7 cellular contexts compared by ENCODE assay signal in the genomic region with DNA sequence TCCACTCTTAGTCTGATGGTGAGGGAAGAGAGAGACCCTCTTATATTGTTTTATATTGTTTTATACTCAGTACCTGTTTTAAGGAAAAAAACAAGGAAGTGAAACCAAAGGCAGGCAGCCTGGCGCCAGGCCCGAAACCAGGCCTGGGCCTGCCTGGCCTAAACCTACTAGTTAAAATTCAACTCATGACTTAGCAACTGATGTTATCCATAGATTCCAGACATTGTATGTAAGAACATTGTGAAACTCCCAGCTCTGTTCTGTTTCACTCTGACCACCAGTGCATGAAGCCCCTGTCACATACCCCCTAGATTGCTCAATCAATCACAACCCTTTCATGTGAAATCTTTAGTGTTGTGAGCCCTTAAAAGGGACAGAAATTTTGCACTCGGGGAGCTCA.
DNase-seq lines count a peak whose midpoint lies in the region; ATAC-seq, FAIRE-seq and TF ChIP-seq lines count a peak whose summit lies in the region.
"Not testable (repeated sequence)": the region's sequence is repeated elsewhere in the genome, so short reads cannot be mapped to it uniquely, and the experiment has no call there.

No MANE protein-coding gene starts in this region.

- not testable (repeated sequence) for H3K9me3 ChIP-seq in MM.1S (replicated peaks; ENCODE audit: insufficient read depth, low read length); GM12878 (replicated peaks; ENCODE audit: control insufficient read depth, insufficient read depth, low read length)
- H3K9me3 ChIP-seq in OCI-LY3 (ENCODE audit: insufficient read depth, low read length) (peaks cover 28% of the 10 kb centered on the region), neuronal stem cell (replicated peaks in 1 of 2; ENCODE audit: control insufficient read depth in 2 of 2, insufficient read depth in 1 of 2, low read depth in 1 of 2, low read length in 2 of 2) (peaks cover 3 to 14% of the 10 kb centered on the region in 2 donors)

- TF ChIP-seq CTCF in MM.1S (IDR thresholded peaks at IDR 0.05; ENCODE audit: low read length); OCI-LY3 (IDR thresholded peaks at IDR 0.05; ENCODE audit: low read depth, low read length); GM12878 (IDR thresholded peaks at IDR 0.05 in 2 of 3, conservative IDR thresholded peaks at IDR 0.05 in 1 of 3; ENCODE audit: control insufficient read depth in 2 of 3, extremely low read depth in 1 of 3, insufficient read depth in 1 of 3, low read depth in 3 of 3, low read length in 3 of 3); fibroblast of villous mesenchyme (IDR thresholded peaks at IDR 0.05; ENCODE audit: insufficient read depth, low read depth, low read length): not testable (repeated sequence)

- not testable (repeated sequence) for H2BK120ac ChIP-seq in neuronal stem cell (ENCODE audit: low read depth, low read length)

- not testable (repeated sequence) for H3K9me2 ChIP-seq in MM.1S (replicated peaks; ENCODE audit: insufficient read depth, low read length)

- DNase-seq in ELF-1 (ENCODE audit: low read depth, low spot score) (peak; percentile 48), MM.1S (peak; percentile 33), fibroblast of villous mesenchyme (ENCODE audit: low read depth) (peak; percentile 54), kidney glomerular epithelial cell (lab: John Stamatoyannopoulos, UW) (peak; percentile 21)
- not testable (repeated sequence) for DNase-seq in GM12878 (ENCODE audit: low read depth, low spot score); neuronal stem cell (ENCODE audit: low spot score)

- not testable (repeated sequence) for H3K4me1 ChIP-seq in MM.1S (ENCODE audit: low read length); GM12878 (ENCODE audit: control insufficient read depth, insufficient read depth, low read length); neuronal stem cell (ENCODE audit: control insufficient read depth in 2 of 2, insufficient read depth in 1 of 2, low read depth in 1 of 2, low read length in 2 of 2)
- peaks cover 18% of the 10 kb centered on the region for H3K4me1 ChIP-seq in OCI-LY3 (ENCODE audit: low read length)

- not testable (repeated sequence) for H3K9ac ChIP-seq in MM.1S (ENCODE audit: low read length); OCI-LY3 (ENCODE audit: low read length); GM12878 (ENCODE audit: control insufficient read depth, insufficient read depth, low read length); neuronal stem cell (ENCODE audit: low read depth, low read length, poor library complexity)

- peak overlapping the region; percentile 5; the same call in 1 of the 2 replicates for H3K4me2 ChIP-seq in MM.1S (ENCODE audit: low read depth, low read length)
- not testable (repeated sequence) for H3K4me2 ChIP-seq in OCI-LY3 (ENCODE audit: low read length); GM12878 (ENCODE audit: control insufficient read depth, insufficient read depth); neuronal stem cell (ENCODE audit: insufficient read depth, low read length, poor library complexity, severe bottlenecking)

- H3K79me2 ChIP-seq in MM.1S (ENCODE audit: low read length); OCI-LY3 (ENCODE audit: low read length); GM12878 (ENCODE audit: control insufficient read depth, insufficient read depth, low read length): not testable (repeated sequence)

- H3K36me3 ChIP-seq in MM.1S (replicated peaks; ENCODE audit: insufficient read depth, low read length); GM12878 (ENCODE audit: control insufficient read depth in 2 of 2, insufficient read depth in 2 of 2, low read length in 1 of 2); neuronal stem cell (replicated peaks in 1 of 2; ENCODE audit: control insufficient read depth in 2 of 2, insufficient read depth in 2 of 2, low read length in 2 of 2): not testable (repeated sequence)
- peaks cover 35% of the 10 kb centered on the region for H3K36me3 ChIP-seq in OCI-LY3 (replicated peaks; ENCODE audit: low read depth, low read length)

- not testable (repeated sequence) for H4K20me1 ChIP-seq in MM.1S (ENCODE audit: insufficient read depth, low read length); OCI-LY3 (ENCODE audit: insufficient read depth, low read length); GM12878 (ENCODE audit: control insufficient read depth, insufficient read depth)

- not testable (repeated sequence) for H2BK15ac ChIP-seq in neuronal stem cell (ENCODE audit: low read length)

- ATAC-seq in GM12878, result peak; percentile 24

- not testable (repeated sequence) for FAIRE-seq in GM12878 (lab: Jason Lieb, UNC)

- H3K18ac ChIP-seq in neuronal stem cell (ENCODE audit: low read length), result not testable (repeated sequence)

- POLR2A ChIA-PET in GM12878 (lab: Charles Lee), result not testable (repeated sequence)

- SMC1A ChIA-PET in GM12878 (lab: Charles Lee; ENCODE audit: uncharacterized antibody, unreplicated experiment), result not testable (repeated sequence)

- BruUV-seq in GM12878 (replicated peaks; lab: Mats Ljungman, UMichigan), result not testable (repeated sequence)

- not testable (repeated sequence) for H3K14ac ChIP-seq in neuronal stem cell (ENCODE audit: low read length)

- in situ Hi-C loops in GM12878 (cut with MboI), result not testable (repeated sequence)

- H4K91ac ChIP-seq in neuronal stem cell (ENCODE audit: low read depth, low read length, poor library complexity), result not testable (repeated sequence)

- 18% methylated on average over 3 of the region's 3 CpGs for WGBS in GM12878 (ENCODE audit: insufficient coverage, insufficient replicate concordance, low lambda C conversion rate, missing lambda C conversion rate)
- WGBS in neuronal stem cell (ENCODE audit: extremely low coverage in 2 of 2, insufficient read length in 2 of 2, insufficient replicate concordance in 1 of 2), 2 donors, result no CpG with 5 or more reads among the region's 3 CpGs

- H3K27ac ChIP-seq in MM.1S (ENCODE audit: low read length); GM12878 (ENCODE audit: control insufficient read depth, insufficient read depth); neuronal stem cell (replicated peaks; ENCODE audit: low read length): not testable (repeated sequence)
- H3K27ac ChIP-seq in OCI-LY3 (ENCODE audit: low read length), result peak overlapping the region; percentile 6; the same call in 1 of the 2 replicates

- H3K27me3 ChIP-seq in MM.1S (replicated peaks; ENCODE audit: insufficient read depth, low read length); OCI-LY3 (ENCODE audit: low read depth, low read length); GM12878 (replicated peaks in 1 of 2; ENCODE audit: control insufficient read depth in 2 of 2, insufficient read depth in 2 of 2, low read length in 1 of 2); neuronal stem cell (ENCODE audit: control insufficient read depth in 3 of 3, insufficient read depth in 3 of 3, low read depth in 1 of 3, low read length in 3 of 3): not testable (repeated sequence)

- H3K4ac ChIP-seq in neuronal stem cell (ENCODE audit: low read length), result not testable (repeated sequence)

- not testable (repeated sequence) for H2BK5ac ChIP-seq in neuronal stem cell (ENCODE audit: low read length)

- TF ChIP-seq POLR2A in GM12878 (IDR thresholded peaks at IDR 0.05; ENCODE audit: low read depth, low read length), result not testable (repeated sequence)

- 0 out of 2 replicates have a peak overlapping the region, but pooled peaks have one; percentile 6 for H2AFZ ChIP-seq in MM.1S (ENCODE audit: low read length)
- not testable (repeated sequence) for H2AFZ ChIP-seq in OCI-LY3 (ENCODE audit: low read depth, low read length); GM12878 (ENCODE audit: control insufficient read depth, low read depth, low read length)
- H2AFZ ChIP-seq in neuronal stem cell (ENCODE audit: low read length), result peak overlapping the region; percentile 49

- H3K79me1 ChIP-seq in neuronal stem cell (ENCODE audit: low read depth, low read length), result not testable (repeated sequence)

- CTCF ChIA-PET in GM12878 (lab: Yijun Ruan, JAX), result interaction anchor here (0.9 kb wide), 1 partner anchor 10 kb away, joined by 3 read pairs; no protein-coding TSS in a partner anchor

- not testable (repeated sequence) for H2AK5ac ChIP-seq in neuronal stem cell (ENCODE audit: low read depth, low read length)

- H3F3A ChIP-seq in MM.1S (ENCODE audit: insufficient read depth, low read length), result not testable (repeated sequence)

- H3K23ac ChIP-seq in neuronal stem cell (ENCODE audit: low read depth, low read length, poor library complexity), result not testable (repeated sequence)

- not testable (repeated sequence) for H2BK12ac ChIP-seq in neuronal stem cell (ENCODE audit: low read length)

- not testable (repeated sequence) for TF ChIP-seq RAD21 in GM12878 (IDR thresholded peaks at IDR 0.05; ENCODE audit: insufficient read depth, low read depth, low read length)

- RAD21 ChIA-PET in GM12878 (lab: Charles Lee; ENCODE audit: unreplicated experiment), result not testable (repeated sequence)

- H3K4me3 ChIP-seq in MM.1S (ENCODE audit: low read length); OCI-LY3 (ENCODE audit: low read length); GM12878; fibroblast of villous mesenchyme (ENCODE audit: low read depth, low read length); neuronal stem cell (ENCODE audit: low read length in 2 of 2): not testable (repeated sequence)

- not testable (repeated sequence) for H4K8ac ChIP-seq in neuronal stem cell (ENCODE audit: low read depth, low read length)

- intact Hi-C loops in GM12878 (cut with micrococcal nuclease; ENCODE audit: unreplicated experiment), result not testable (repeated sequence)

- TF ChIP-seq EP300 in GM12878 (IDR thresholded peaks at IDR 0.05; ENCODE audit: borderline replicate concordance in 1 of 2, control insufficient read depth in 1 of 2, low read depth in 2 of 2, low read length in 2 of 2), result not testable (repeated sequence)

TF ChIP-seq in GM12878, 131 proteins besides CTCF, POLR2A, EP300 and RAD21:
- peak; percentile 70; the same call in 1 of the 2 replicates for TF ChIP-seq SPI1 (IDR thresholded peaks at IDR 0.05; ENCODE audit: borderline replicate concordance, insufficient read depth, low read depth, low read length)
